8 cellular contexts compared by ENCODE assay signal in the genomic region with DNA sequence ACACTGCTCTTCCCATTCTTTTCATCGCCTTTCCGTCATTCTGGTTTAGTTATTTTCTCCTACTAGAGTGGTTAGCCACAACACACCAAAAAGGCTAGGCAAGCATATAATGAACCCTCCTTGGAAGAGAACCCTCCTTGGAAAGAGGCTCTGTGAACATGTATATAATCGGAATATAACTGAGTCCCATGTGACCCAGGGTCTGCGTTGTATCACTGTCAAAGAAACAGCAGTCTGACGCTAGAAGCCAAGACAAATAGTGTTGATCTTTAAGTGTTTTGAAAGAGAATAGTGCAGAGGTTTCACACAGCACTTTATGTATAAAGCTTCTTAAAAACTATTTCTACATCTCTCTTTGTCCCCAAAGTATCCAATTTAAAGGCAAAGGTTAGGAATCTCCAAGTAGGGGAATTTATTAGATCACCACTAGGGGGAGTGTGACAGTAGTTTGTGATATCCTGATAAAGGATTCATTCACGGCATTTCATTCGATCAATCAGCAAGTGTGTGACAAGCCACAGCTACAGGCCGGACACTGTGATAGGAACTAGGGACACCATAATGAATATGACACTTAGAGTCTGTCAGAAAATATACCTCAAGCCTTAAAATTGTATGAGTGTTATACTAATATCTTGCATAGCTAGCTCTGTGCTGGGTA.
DNase-seq lines count a peak whose midpoint lies in the region; ATAC-seq and TF ChIP-seq lines count a peak whose summit lies in the region.

No MANE protein-coding gene starts in this region.

- H4K91ac ChIP-seq in neuronal stem cell (ENCODE audit: low read depth, low read length, poor library complexity): no peak overlapping the region

- no peaks in the 10 kb centered on the region for H3K27me3 ChIP-seq in Peyer's patch
- no peaks in the 10 kb centered on the region for H3K27me3 ChIP-seq in esophagus squamous epithelium
- no peaks in the 10 kb centered on the region for H3K27me3 ChIP-seq in neuronal stem cell (ENCODE audit: control insufficient read depth in 3 of 3, insufficient read depth in 3 of 3, low read depth in 1 of 3, low read length in 3 of 3)

- H3K27ac ChIP-seq in Peyer's patch: peak overlapping the region in 1 of 4 donors; percentile 11
- no peak overlapping the region for H3K27ac ChIP-seq in esophagus squamous epithelium
- no peak overlapping the region for H3K27ac ChIP-seq in neuronal stem cell (replicated peaks; ENCODE audit: low read length)

- no peak overlapping the region for H3K23ac ChIP-seq in neuronal stem cell (ENCODE audit: low read depth, low read length, poor library complexity)

- TF ChIP-seq POLR2A in Peyer's patch (IDR thresholded peaks at IDR 0.05): no peak
- no peak for TF ChIP-seq POLR2A in esophagus squamous epithelium (IDR thresholded peaks at IDR 0.05)

- CTCF ChIA-PET in AG04449 (lab: Yijun Ruan, JAX): interaction anchor here (0.7 to 11.9 kb wide), 54 partner anchors 8 to 1141 kb away, joined by 3 to 328 read pairs (median 4); partner anchors contain the start of gene COL12A1

- H3K4ac ChIP-seq in neuronal stem cell (ENCODE audit: low read length): no peak overlapping the region

- ATAC-seq in GM18508 (IDR thresholded peaks at IDR 0.05; ENCODE audit: insufficient read depth, unreplicated experiment): peak; percentile 49
- peak; percentile 60 for ATAC-seq in HG03378 (IDR thresholded peaks at IDR 0.05; ENCODE audit: unreplicated experiment)

- H3K4me1 ChIP-seq in Peyer's patch (no peaks in the 10 kb centered on the region), esophagus squamous epithelium (peaks cover 0 to 6% (median 0%) of the 10 kb centered on the region in 3 donors), neuronal stem cell (ENCODE audit: control insufficient read depth in 2 of 2, insufficient read depth in 1 of 2, low read depth in 1 of 2, low read length in 2 of 2) (no peaks in the 10 kb centered on the region)

- H3K14ac ChIP-seq in neuronal stem cell (ENCODE audit: low read length): no peak overlapping the region

- no peak overlapping the region for H2BK15ac ChIP-seq in neuronal stem cell (ENCODE audit: low read length)

- H4K8ac ChIP-seq in neuronal stem cell (ENCODE audit: low read depth, low read length): no peak overlapping the region

- DNase-seq in AG04449 (ENCODE audit: low read depth, low spot score): no peak
- DNase-seq in Peyer's patch: no peak
- DNase-seq in esophagus squamous epithelium (lab: John Stamatoyannopoulos, UW): no peak
- DNase-seq in neuronal stem cell (ENCODE audit: low spot score): peak; percentile 45
- no peak for DNase-seq in amygdala (lab: John Stamatoyannopoulos, UW)
- no peak for DNase-seq in DMS79 treated with DMSO at 0.1 percent for 48 hours (lab: John Stamatoyannopoulos, UW)

- H3K9me3 ChIP-seq in Peyer's patch (no peaks in the 10 kb centered on the region), esophagus squamous epithelium (no peaks in the 10 kb centered on the region), neuronal stem cell (replicated peaks in 1 of 2; ENCODE audit: control insufficient read depth in 2 of 2, insufficient read depth in 1 of 2, low read depth in 1 of 2, low read length in 2 of 2) (no peaks in the 10 kb centered on the region)

- no peak overlapping the region for H2AK5ac ChIP-seq in neuronal stem cell (ENCODE audit: low read depth, low read length)

- no peak overlapping the region for H2BK12ac ChIP-seq in neuronal stem cell (ENCODE audit: low read length)

- POLR2A ChIA-PET in AG04449 (lab: Yijun Ruan, JAX): interaction anchor here (1.1 kb wide), 1 partner anchor 1116 kb away, joined by 5 read pairs; no protein-coding TSS in a partner anchor

- 46 to 52% methylated on average over 8 of the region's 8 CpGs for WGBS in esophagus squamous epithelium, 2 donors
- 100% methylated on average over 2 of the region's 8 CpGs; no CpG with 5 or more reads in 1 of the 2 donors for WGBS in neuronal stem cell (ENCODE audit: extremely low coverage in 2 of 2, insufficient read length in 2 of 2, insufficient replicate concordance in 1 of 2), 2 donors

- no peak overlapping the region for H3K9ac ChIP-seq in neuronal stem cell (ENCODE audit: low read depth, low read length, poor library complexity)

- no peaks in the 10 kb centered on the region for H3K79me1 ChIP-seq in neuronal stem cell (ENCODE audit: low read depth, low read length)

- H3K36me3 ChIP-seq in Peyer's patch: no peaks in the 10 kb centered on the region
- H3K36me3 ChIP-seq in esophagus squamous epithelium: no peaks in the 10 kb centered on the region
- no peaks in the 10 kb centered on the region for H3K36me3 ChIP-seq in neuronal stem cell (replicated peaks in 1 of 2; ENCODE audit: control insufficient read depth in 2 of 2, insufficient read depth in 2 of 2, low read length in 2 of 2)

- TF ChIP-seq CTCF in AG04449 (IDR thresholded peaks at IDR 0.05; ENCODE audit: insufficient read depth, low read length, missing control alignments) (peak; percentile 45), Peyer's patch (IDR thresholded peaks at IDR 0.05) (peak; percentile 24 to 62 (median 58)), esophagus squamous epithelium (IDR thresholded peaks at IDR 0.05) (peak in 5 of 6 experiments; percentile 45 to 71 (median 62))

- no peak overlapping the region for H2BK5ac ChIP-seq in neuronal stem cell (ENCODE audit: low read length)

- intact Hi-C loops in esophagus squamous epithelium (cut with DNase I): loop anchor here (10.0 kb wide), 1 partner anchor 1114 kb away; the partner anchor contains the start of gene COL12A1

- H3K4me2 ChIP-seq in neuronal stem cell (ENCODE audit: insufficient read depth, low read length, poor library complexity, severe bottlenecking): no peak overlapping the region

- no peak overlapping the region for H2AFZ ChIP-seq in neuronal stem cell (ENCODE audit: low read length)

- H3K4me3 ChIP-seq in AG04449 (ENCODE audit: low read depth, low read length) (no peak overlapping the region), Peyer's patch (no peak overlapping the region), esophagus squamous epithelium (no peak overlapping the region), neuronal stem cell (ENCODE audit: low read length in 2 of 2) (no peak overlapping the region)

- no peak overlapping the region for H3K18ac ChIP-seq in neuronal stem cell (ENCODE audit: low read length)

- no peak overlapping the region for H2BK120ac ChIP-seq in neuronal stem cell (ENCODE audit: low read depth, low read length)
